1 cellular context compared by ENCODE assay signal in genomic region chr4:15100994-15101695, GRCh38.
TF ChIP-seq lines count a peak whose summit lies in the region.

No MANE protein-coding gene starts in this region.

TF ChIP-seq in HepG2, 621 proteins besides CTCF, POLR2A, EP300 and RAD21 (continued from another document):
- no peak for TF ChIP-seq PAXIP1 (CRISPR knock-in tag; conservative IDR thresholded peaks at IDR 0.05)
- no peak for TF ChIP-seq GMEB2 (CRISPR knock-in tag; IDR thresholded peaks at IDR 0.05; ENCODE audit: low read depth)
